ENCODE assay signal across 20 cellular contexts in the genomic region with DNA sequence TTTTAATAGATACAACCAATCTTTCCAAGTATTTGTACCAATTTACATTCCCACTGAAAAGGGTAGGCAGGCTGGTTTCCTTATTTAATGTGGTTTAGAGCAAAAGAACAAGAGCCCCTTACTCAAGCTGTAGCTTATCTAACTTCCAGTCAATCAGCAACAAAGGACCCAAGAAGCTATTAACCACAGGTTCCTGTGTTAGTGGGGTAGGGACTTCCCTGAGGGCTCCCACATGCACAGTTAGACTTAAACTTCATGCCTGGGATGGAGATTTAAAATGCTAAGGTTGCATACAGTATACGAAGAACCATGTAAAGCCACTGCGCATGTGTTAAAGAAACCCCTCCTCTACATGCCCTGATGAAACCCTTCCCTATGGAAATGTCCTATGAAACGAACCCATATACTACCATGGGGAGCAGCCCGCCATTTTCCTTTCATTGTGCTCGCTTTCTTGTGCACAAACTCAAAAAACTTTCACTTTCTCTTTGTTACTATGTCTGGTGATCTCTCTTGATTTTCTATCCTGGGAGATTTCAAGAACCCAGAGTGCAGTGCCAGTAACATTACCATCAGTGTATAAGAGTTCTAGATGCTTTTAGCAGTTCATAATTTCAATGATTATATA. TPM values are rescaled to one million over a fixed set of nuclear protein-coding genes. Genes with fewer than 3 reads are reported as not detected.
DNase-seq lines count a peak whose midpoint lies in the region; ATAC-seq lines count a peak whose summit lies in the region.
"Had no signal": no experiment of that assay in that cellular context is flagged by ENCODE, and none has a peak within 500 bp of the region (broad histone marks: within the 10 kb centered on the region; RNA-seq: fewer than 3 reads in every experiment).

No MANE protein-coding gene starts in this region.

- peak in 1 of 5 donors; percentile 16 for DNase-seq in CD4-positive, alpha-beta memory T cell
- DNase-seq in Karpas-422 (no peak), NCI-H526 treated with DMSO at 0.1 percent for 48 hours (lab: John Stamatoyannopoulos, UW) (no peak)
- DNase-seq in activated T-helper 2 cell treated with anti-CD3 and anti-CD28 coated beads, Interferon-gamma antibody, Interleukin-2, Interleukin-4, amounts not matched to agents 10 μg/mL and 5 μg/mL and 100 μg/mL, durations not matched to agents 14 hours and 24 hours and 36 hours (ENCODE audit: low spot score): no peak
- DNase-seq in naive thymus-derived CD8-positive, alpha-beta T cell: no peak
- DNase-seq: activated T-cell treated with anti-CD3 and anti-CD28 coated beads, Interleukin-2, amount 50 U/mL, for 4 hours; central memory CD4-positive, alpha-beta T cell; DMS53; effector memory CD8-positive, alpha-beta T cell; kidney; NCI-H1105; NCI-H526; small intestine had no signal

- peak overlapping the region; percentile 70 to 82 (median 76) for H3K4me3 Mint-ChIP-seq in CD4-positive, alpha-beta memory T cell
- H3K4me3 Mint-ChIP-seq in activated T-helper 2 cell treated with anti-CD3 and anti-CD28 coated beads, Interferon-gamma antibody, Interleukin-2, Interleukin-4, amounts not matched to agents 10 μg/mL and 5 μg/mL and 100 μg/mL, durations not matched to agents 14 hours and 24 hours and 36 hours (ENCODE audit: low read depth): peak overlapping the region; percentile 14
- peak overlapping the region in 2 of 10 donors; percentile 5 to 24 for H3K4me3 Mint-ChIP-seq in naive thymus-derived CD8-positive, alpha-beta T cell
- H3K4me3 Mint-ChIP-seq: activated T-cell treated with anti-CD3 and anti-CD28 coated beads, Interleukin-2, amount 50 U/mL, for 4 hours; memory B cell; nephron had no signal

- no peaks in the 10 kb centered on the region for H4K20me1 ChIP-seq in Karpas-422 (ENCODE audit: insufficient read depth, low read depth, low read length)

- no peaks in the 10 kb centered on the region for H3K27me3 Mint-ChIP-seq in CD4-positive, alpha-beta memory T cell
- no peaks in the 10 kb centered on the region for H3K27me3 Mint-ChIP-seq in activated T-helper 2 cell treated with anti-CD3 and anti-CD28 coated beads, Interferon-gamma antibody, Interleukin-2, Interleukin-4, amounts not matched to agents 10 μg/mL and 5 μg/mL and 100 μg/mL, durations not matched to agents 14 hours and 24 hours and 36 hours (ENCODE audit: low read depth)
- no peaks in the 10 kb centered on the region for H3K27me3 Mint-ChIP-seq in naive thymus-derived CD8-positive, alpha-beta T cell
- H3K27me3 Mint-ChIP-seq: effector memory CD8-positive, alpha-beta T cell; memory B cell; progenitor cell of endocrine pancreas had no signal

- H3K36me3 Mint-ChIP-seq in CD4-positive, alpha-beta memory T cell: no peaks in the 10 kb centered on the region
- H3K36me3 Mint-ChIP-seq in activated T-helper 2 cell treated with anti-CD3 and anti-CD28 coated beads, Interferon-gamma antibody, Interleukin-2, Interleukin-4, amounts not matched to agents 10 μg/mL and 5 μg/mL and 100 μg/mL, durations not matched to agents 14 hours and 24 hours and 36 hours (ENCODE audit: low read depth): no peaks in the 10 kb centered on the region
- no peaks in the 10 kb centered on the region for H3K36me3 Mint-ChIP-seq in naive thymus-derived CD8-positive, alpha-beta T cell
- H3K36me3 Mint-ChIP-seq: memory B cell had no signal

- H3K9me3 ChIP-seq in CD4-positive, alpha-beta memory T cell (ENCODE audit: control insufficient read depth in 1 of 2, low read length in 2 of 2): no peaks in the 10 kb centered on the region
- no peaks in the 10 kb centered on the region for H3K9me3 ChIP-seq in Karpas-422 (ENCODE audit: low read length)
- H3K9me3 ChIP-seq: thoracic aorta had no signal

- peak overlapping the region in 6 of 7 donors; percentile 34 to 65 (median 53) for H3K27ac Mint-ChIP-seq in CD4-positive, alpha-beta memory T cell
- no peak overlapping the region for H3K27ac Mint-ChIP-seq in activated T-helper 2 cell treated with anti-CD3 and anti-CD28 coated beads, Interferon-gamma antibody, Interleukin-2, Interleukin-4, amounts not matched to agents 10 μg/mL and 5 μg/mL and 100 μg/mL, durations not matched to agents 14 hours and 24 hours and 36 hours
- peak overlapping the region in 1 of 10 donors; percentile 11 for H3K27ac Mint-ChIP-seq in naive thymus-derived CD8-positive, alpha-beta T cell
- H3K27ac Mint-ChIP-seq: effector memory CD8-positive, alpha-beta T cell; memory B cell; nephron; progenitor cell of endocrine pancreas had no signal

- peak overlapping the region in 1 of 2 donors; percentile 7 for H3K4me3 ChIP-seq in CD4-positive, alpha-beta memory T cell (ENCODE audit: low read length in 2 of 2)
- H3K4me3 ChIP-seq in Karpas-422 (ENCODE audit: low read length): no peak overlapping the region
- H3K4me3 ChIP-seq: K562, thoracic aorta had no signal

- no peaks in the 10 kb centered on the region for H3K36me3 ChIP-seq in CD4-positive, alpha-beta memory T cell (ENCODE audit: insufficient read depth, low read length)
- no peaks in the 10 kb centered on the region for H3K36me3 ChIP-seq in Karpas-422 (ENCODE audit: insufficient read depth, low read length)
- H3K36me3 ChIP-seq: thoracic aorta had no signal

- H3K27me3 ChIP-seq in CD4-positive, alpha-beta memory T cell (ENCODE audit: insufficient read depth, low read length): no peaks in the 10 kb centered on the region
- no peaks in the 10 kb centered on the region for H3K27me3 ChIP-seq in Karpas-422 (ENCODE audit: low read length)

- ATAC-seq in GM18520 (IDR thresholded peaks at IDR 0.05; ENCODE audit: unreplicated experiment) (peak; percentile 63), GM19395 (IDR thresholded peaks at IDR 0.05; ENCODE audit: unreplicated experiment) (no peak)
- ATAC-seq in naive thymus-derived CD8-positive, alpha-beta T cell: no peak
- ATAC-seq: activated T-cell treated with anti-CD3 and anti-CD28 coated beads, Interleukin-2, amount 50 U/mL, for 4 hours; effector memory CD8-positive, alpha-beta T cell; K562 had no signal

- H3K9ac ChIP-seq in Karpas-422 (ENCODE audit: low read length): no peak overlapping the region

- POLR2A ChIA-PET in CD4-positive, alpha-beta memory T cell (lab: Charles Lee; ENCODE audit: partially characterized antibody): no interaction called here
- POLR2A ChIA-PET in naive thymus-derived CD8-positive, alpha-beta T cell (lab: Charles Lee): no interaction called here

- H2AFZ ChIP-seq in Karpas-422 (ENCODE audit: low read length): no peak overlapping the region; the same call in 1 of the 2 replicates

- CTCF ChIA-PET in CD4-positive, alpha-beta memory T cell (lab: Charles Lee; ENCODE audit: partially characterized antibody): no interaction called here

- H3K9me2 ChIP-seq in Karpas-422 (replicated peaks; ENCODE audit: insufficient read depth, low read length): 0 out of 2 replicates have a peak, but pooled peaks cover 1% of the 10 kb centered on the region

- peaks cover 9% of the 10 kb centered on the region for H3K4me1 ChIP-seq in CD4-positive, alpha-beta memory T cell (ENCODE audit: insufficient read depth, low read length)
- no peaks in the 10 kb centered on the region for H3K4me1 ChIP-seq in Karpas-422 (ENCODE audit: low read length)

- intact Hi-C loops in CD4-positive, alpha-beta memory T cell (cut with micrococcal nuclease): no loop called here
- intact Hi-C loops in activated T-helper 2 cell treated with anti-CD3 and anti-CD28 coated beads, Interferon-gamma antibody, Interleukin-2, Interleukin-4, amounts not matched to agents 10 μg/mL and 5 μg/mL and 100 μg/mL, durations not matched to agents 14 hours and 24 hours and 36 hours (cut with micrococcal nuclease): no loop called here

- H3K79me2 ChIP-seq in Karpas-422 (ENCODE audit: low read length): no peaks in the 10 kb centered on the region

- H3K4me2 ChIP-seq in Karpas-422 (ENCODE audit: low read depth, low read length, poor library complexity, severe bottlenecking): peak overlapping the region; percentile 10

- H3K4me1 Mint-ChIP-seq in CD4-positive, alpha-beta memory T cell: peaks cover 10 to 18% (median 13%) of the 10 kb centered on the region in 4 donors
- H3K4me1 Mint-ChIP-seq in activated T-helper 2 cell treated with anti-CD3 and anti-CD28 coated beads, Interferon-gamma antibody, Interleukin-2, Interleukin-4, amounts not matched to agents 10 μg/mL and 5 μg/mL and 100 μg/mL, durations not matched to agents 14 hours and 24 hours and 36 hours (ENCODE audit: low read depth): peaks cover 4% of the 10 kb centered on the region
- H3K4me1 Mint-ChIP-seq in naive thymus-derived CD8-positive, alpha-beta T cell: peaks cover 6 to 14% (median 10%) of the 10 kb centered on the region in 4 donors
- H3K4me1 Mint-ChIP-seq: memory B cell, nephron had no signal

- peaks cover 0 to 6% (median 0%) of the 10 kb centered on the region in 8 donors for H3K9me3 Mint-ChIP-seq in CD4-positive, alpha-beta memory T cell
- peaks cover 4% of the 10 kb centered on the region for H3K9me3 Mint-ChIP-seq in activated T-helper 2 cell treated with anti-CD3 and anti-CD28 coated beads, Interferon-gamma antibody, Interleukin-2, Interleukin-4, amounts not matched to agents 10 μg/mL and 5 μg/mL and 100 μg/mL, durations not matched to agents 14 hours and 24 hours and 36 hours
- peaks cover 0 to 4% (median 0%) of the 10 kb centered on the region in 9 donors for H3K9me3 Mint-ChIP-seq in naive thymus-derived CD8-positive, alpha-beta T cell
- H3K9me3 Mint-ChIP-seq: activated T-cell treated with anti-CD3 and anti-CD28 coated beads, Interleukin-2, amount 50 U/mL, for 4 hours; effector memory CD8-positive, alpha-beta T cell; memory B cell had no signal

- no peak overlapping the region for H3K27ac ChIP-seq in CD4-positive, alpha-beta memory T cell (ENCODE audit: low read depth, low read length)
- H3K27ac ChIP-seq in Karpas-422 (ENCODE audit: low read length): no peak overlapping the region
- H3K27ac ChIP-seq: thoracic aorta had no signal

RNA-seq across cellular contexts. Expression of gene ST6GALNAC5, which starts 23.3 kb away (rescaled TPM):
- total RNA-seq in CD4-positive, alpha-beta memory T cell: not detected
- under 1 TPM in 1 of 2 donors, not detected in 1; 0.10 TPM for polyA plus RNA-seq in CD4-positive, alpha-beta memory T cell
- total RNA-seq in Karpas-422 (2014; rRNA removed; shearing (Covaris generic); ENCODE audit: low replicate concordance): not detected in 2 replicates
- total RNA-seq in activated T-helper 2 cell treated with anti-CD3 and anti-CD28 coated beads, Interferon-gamma antibody, Interleukin-2, Interleukin-4, amounts not matched to agents 10 μg/mL and 5 μg/mL and 100 μg/mL, durations not matched to agents 14 hours and 24 hours and 36 hours: not detected in 2 replicates
- total RNA-seq in naive thymus-derived CD8-positive, alpha-beta T cell: not detected
- polyA plus RNA-seq in naive thymus-derived CD8-positive, alpha-beta T cell: under 1 TPM in 1 of 3 donors, not detected in 2; 0.09 TPM
- total RNA-seq: activated T-cell treated with anti-CD3 and anti-CD28 coated beads, Interleukin-2, amount 50 U/mL, for 4 hours had no signal
